18 cellular contexts compared by ENCODE assay signal in the genomic region with DNA sequence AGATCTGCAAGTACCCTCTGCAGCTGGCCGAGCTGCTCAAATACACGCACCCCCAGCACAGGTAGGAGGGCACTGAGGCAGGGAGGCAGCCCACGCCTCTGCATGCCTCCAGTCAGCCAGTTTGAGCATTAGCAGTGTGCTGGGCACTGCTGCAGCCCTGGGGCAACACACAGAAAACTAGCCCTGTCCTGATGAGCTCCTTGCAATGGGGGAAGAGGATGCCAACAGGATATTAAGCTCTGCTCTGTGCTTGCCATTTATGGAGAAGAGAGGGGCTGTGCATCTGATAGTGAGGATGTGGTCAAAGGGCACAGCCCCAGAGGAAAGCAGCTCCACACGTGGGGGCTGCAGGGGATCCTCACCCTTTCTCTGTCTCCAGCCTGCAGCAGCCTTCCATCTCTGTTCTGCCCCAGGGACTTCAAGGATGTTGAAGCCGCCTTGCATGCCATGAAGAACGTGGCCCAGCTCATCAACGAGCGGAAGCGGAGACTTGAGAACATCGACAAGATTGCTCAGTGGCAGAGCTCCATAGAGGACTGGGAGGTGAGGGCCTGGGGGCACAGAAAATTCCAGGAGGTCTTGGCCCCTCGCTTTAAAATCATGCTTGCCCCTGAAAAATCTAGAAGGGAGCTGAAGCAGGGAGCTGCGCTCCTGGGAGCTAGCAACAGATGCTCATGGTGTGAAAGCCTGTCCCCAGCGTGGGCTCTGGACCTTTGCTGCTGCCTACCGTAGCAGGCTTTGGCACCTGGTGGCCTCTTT. TPM values are rescaled to one million over a fixed set of nuclear protein-coding genes. Genes with fewer than 3 reads are reported as not detected.
DNase-seq lines count a peak whose midpoint lies in the region; ATAC-seq lines count a peak whose summit lies in the region.
"Had no signal": no experiment of that assay in that cellular context is flagged by ENCODE, and none has a peak within 500 bp of the region (broad histone marks: within the 10 kb centered on the region; RNA-seq: fewer than 3 reads in every experiment).

No MANE protein-coding gene starts in this region.

- H3K27ac ChIP-seq in caudate nucleus (ENCODE audit: low read depth, low read length) = peak overlapping the region; percentile 87
- H3K27ac ChIP-seq in trophoblast cell (ENCODE audit: low read depth, low read length) = no peak overlapping the region
- H3K27ac ChIP-seq: spleen had no signal

- peaks cover 13% of the 10 kb centered on the region for H3K27me3 Mint-ChIP-seq in activated T-cell treated with anti-CD3 and anti-CD28 coated beads, Interleukin-2, amount 50 U/mL, for 24 hours

- no peak overlapping the region for H2BK5ac ChIP-seq in trophoblast cell (ENCODE audit: low read depth, low read length, poor library complexity)

- no peak overlapping the region for H3K9ac ChIP-seq in trophoblast cell (ENCODE audit: low read length)

- no peak overlapping the region for H4K12ac ChIP-seq in trophoblast cell (ENCODE audit: low read depth, low read length)

- H2BK12ac ChIP-seq in trophoblast cell (ENCODE audit: low read length) = no peak overlapping the region

- ATAC-seq in HG03097 (IDR thresholded peaks at IDR 0.05; ENCODE audit: low FRiP score, unreplicated experiment) = no peak
- no peak for ATAC-seq in HG03354 (IDR thresholded peaks at IDR 0.05; ENCODE audit: poor library complexity, severe bottlenecking, unreplicated experiment)
- ATAC-seq: left lobe of liver; stimulated activated memory B cell treated with anti-CD40 and anti-IgM and Interleukin-4, amounts not matched to agents 10 μg/mL and 1 μg/mL and 100 μg/mL, for 72 hours had no signal

- H3K27me3 ChIP-seq in trophoblast cell (ENCODE audit: insufficient read depth, low read length) = no peaks in the 10 kb centered on the region

- H3K9me3 ChIP-seq in trophoblast cell (ENCODE audit: insufficient read depth, low read depth, low read length) = peaks cover 3% of the 10 kb centered on the region
- H3K9me3 ChIP-seq: Caco-2, spleen had no signal

- H3K4me2 ChIP-seq in trophoblast cell (ENCODE audit: low read length) = no peak overlapping the region

- peaks cover 31% of the 10 kb centered on the region for H3K4me1 Mint-ChIP-seq in activated T-cell treated with anti-CD3 and anti-CD28 coated beads, Interleukin-2, amount 50 U/mL, for 24 hours (ENCODE audit: low read depth)

- H4K8ac ChIP-seq in trophoblast cell (ENCODE audit: low read depth, low read length) = no peak overlapping the region

- no peak overlapping the region for H2AK5ac ChIP-seq in trophoblast cell (ENCODE audit: low read length)

- H3K23ac ChIP-seq in trophoblast cell (ENCODE audit: low read length) = no peak overlapping the region

- no peak overlapping the region for H3K4ac ChIP-seq in trophoblast cell (ENCODE audit: low read depth, low read length)

- peak overlapping the region; percentile 7 for H3K18ac ChIP-seq in trophoblast cell (ENCODE audit: low read length)

- no peak overlapping the region for H2BK120ac ChIP-seq in trophoblast cell (ENCODE audit: insufficient read depth, low read length, poor library complexity)

- H3K36me3 Mint-ChIP-seq in activated T-cell treated with anti-CD3 and anti-CD28 coated beads, Interleukin-2, amount 50 U/mL, for 24 hours (ENCODE audit: low read depth) = peaks cover 3% of the 10 kb centered on the region

- H3K9me3 Mint-ChIP-seq in activated T-cell treated with anti-CD3 and anti-CD28 coated beads, Interleukin-2, amount 50 U/mL, for 24 hours = no peaks in the 10 kb centered on the region
- H3K9me3 Mint-ChIP-seq: stimulated activated memory B cell treated with anti-CD40 and anti-IgM and Interleukin-4, amounts not matched to agents 10 μg/mL and 1 μg/mL and 100 μg/mL, for 72 hours had no signal

- WGBS in trophoblast cell (ENCODE audit: extremely low coverage, insufficient coverage, insufficient read length) = no CpG with 5 or more reads among the region's 14 CpGs

- H4K91ac ChIP-seq in trophoblast cell (ENCODE audit: low read depth, low read length) = no peak overlapping the region

- no peak overlapping the region for H3K27ac Mint-ChIP-seq in activated T-cell treated with anti-CD3 and anti-CD28 coated beads, Interleukin-2, amount 50 U/mL, for 24 hours
- H3K27ac Mint-ChIP-seq: stimulated activated memory B cell treated with anti-CD40 and anti-IgM and Interleukin-4, amounts not matched to agents 10 μg/mL and 1 μg/mL and 100 μg/mL, for 72 hours had no signal

- peaks cover 5 to 7% of the 10 kb centered on the region in 2 experiments for H3K36me3 ChIP-seq in trophoblast cell (ENCODE audit: control insufficient read depth in 1 of 2, insufficient read depth in 2 of 2, low read length in 2 of 2)

- H3K14ac ChIP-seq in trophoblast cell (ENCODE audit: low read length) = no peak overlapping the region

- H2AFZ ChIP-seq in trophoblast cell (ENCODE audit: insufficient read depth, low read length, poor library complexity) = no peak overlapping the region

- peak overlapping the region; percentile 48 for H3K4me3 Mint-ChIP-seq in activated T-cell treated with anti-CD3 and anti-CD28 coated beads, Interleukin-2, amount 50 U/mL, for 24 hours
- H3K4me3 Mint-ChIP-seq: stimulated activated memory B cell treated with anti-CD40 and anti-IgM and Interleukin-4, amounts not matched to agents 10 μg/mL and 1 μg/mL and 100 μg/mL, for 72 hours had no signal

- H3K4me3 ChIP-seq in trophoblast cell (ENCODE audit: low read depth, low read length) = no peak overlapping the region

- no peaks in the 10 kb centered on the region for H3K79me2 ChIP-seq in trophoblast cell (ENCODE audit: control insufficient read depth, insufficient read depth, low read length, poor library complexity)

- H3K4me1 ChIP-seq in trophoblast cell (ENCODE audit: control insufficient read depth in 1 of 2, insufficient read depth in 2 of 2, low read length in 2 of 2) = peaks cover 4 to 11% of the 10 kb centered on the region in 2 experiments
- H3K4me1 ChIP-seq: Caco-2 had no signal

- no peaks in the 10 kb centered on the region for H3K79me1 ChIP-seq in trophoblast cell (ENCODE audit: low read length)

- no peak for DNase-seq in activated T-cell treated with anti-CD3 and anti-CD28 coated beads, Interleukin-2, amount 50 U/mL, for 24 hours
- DNase-seq in activated T-cell treated with anti-CD3 and anti-CD28 coated beads, Interleukin-2, amount 50 U/mL, for 1 hour = no peak
- DNase-seq in Kasumi-1 (lab: John Stamatoyannopoulos, UW) (peak; percentile 74 to 75), caudate nucleus (lab: John Stamatoyannopoulos, UW) (no peak), trophoblast cell (no peak)
- no peak for DNase-seq in stimulated activated naive CD4-positive, alpha-beta T cell treated with Interleukin-2 at 50 U/mL for 16 hours (lab: John Stamatoyannopoulos, UW)
- DNase-seq: activated CD8-positive, alpha-beta memory T cell treated with anti-CD3 and anti-CD28 coated beads, Interleukin-2, amount 50 U/mL, for 4 hours; Caco-2; GOT3; NCI-H1417 treated with DMSO at 0.1 percent for 48 hours; NCI-H226; NK-92 treated with Interleukin-12 subunit alpha and Interleukin-12 subunit beta, amount 100 ng/mL, for 24 hours; SW 1271 had no signal

RNA-seq across cellular contexts. Expression of a gene that starts 51.7 kb away (rescaled TPM):
- 95.6 and 97.7 TPM in 2 replicates for polyA plus RNA-seq in trophoblast cell (2013)

Comparison
In these comparisons a context has a peak if more than half of its experiments do, and no peak if none do; other contexts are left out.
1. DNase-seq: peak in Kasumi-1 (2 of 2); none in activated T-cell treated with anti-CD3 and anti-CD28 coated beads, Interleukin-2, amount 50 U/mL, for 24 hours (single experiment), activated T-cell treated with anti-CD3 and anti-CD28 coated beads, Interleukin-2, amount 50 U/mL, for 1 hour (single experiment), caudate nucleus (0 of 61), trophoblast cell (0 of 2) and stimulated activated naive CD4-positive, alpha-beta T cell treated with Interleukin-2 at 50 U/mL for 16 hours (single experiment).